ENCODE assay signal across 6 cellular contexts in genomic region chrX:121084247-121084646, GRCh38. TPM values are rescaled to one million over a fixed set of nuclear protein-coding genes. Genes with fewer than 3 reads are reported as not detected.
DNase-seq lines count a peak whose midpoint lies in the region; TF ChIP-seq lines count a peak whose summit lies in the region.
"Not testable (repeated sequence)": the region's sequence is repeated elsewhere in the genome, so short reads cannot be mapped to it uniquely, and the experiment has no call there.

No MANE protein-coding gene starts in this region.

- TF ChIP-seq CTCF in hepatocyte (IDR thresholded peaks at IDR 0.05; ENCODE audit: poor library complexity), result not testable (repeated sequence)

- H3K4me1 ChIP-seq in hepatocyte (ENCODE audit: insufficient read depth), result not testable (repeated sequence)

- not testable (repeated sequence) for H3K9me2 ChIP-seq in hepatocyte (replicated peaks; ENCODE audit: insufficient read depth)

- H3K36me3 ChIP-seq in hepatocyte (replicated peaks; ENCODE audit: insufficient read depth, low read depth), result not testable (repeated sequence)

- not testable (repeated sequence) for H2AFZ ChIP-seq in hepatocyte

- H3K27me3 ChIP-seq in hepatocyte, result not testable (repeated sequence)

- peak; percentile 78 for DNase-seq in DMS53 (lab: John Stamatoyannopoulos, UW)
- DNase-seq in NCI-H1092 treated with DMSO at 0.1 percent for 48 hours (lab: John Stamatoyannopoulos, UW), result peak; percentile 65
- DNase-seq in NCI-H2029 (lab: John Stamatoyannopoulos, UW), result peak; percentile 49
- peak; percentile 93 for DNase-seq in NCI-H748 (lab: John Stamatoyannopoulos, UW; ENCODE audit: unreplicated experiment)
- DNase-seq in NCI-H82 treated with DMSO at 0.1 percent for 48 hours (lab: John Stamatoyannopoulos, UW; ENCODE audit: unreplicated experiment), result peak; percentile 89
- DNase-seq in hepatocyte (ENCODE audit: low spot score), result not testable (repeated sequence)

- not testable (repeated sequence) for H3K4me3 ChIP-seq in hepatocyte

- WGBS in hepatocyte (ENCODE audit: low lambda C conversion rate, missing lambda C conversion rate), result 33% methylated on average over 2 of the region's 2 CpGs

- peak overlapping the region; percentile 40 for H3K27ac ChIP-seq in hepatocyte

- H4K20me1 ChIP-seq in hepatocyte (ENCODE audit: insufficient read depth, poor library complexity, severe bottlenecking), result not testable (repeated sequence)

- not testable (repeated sequence) for H3K4me2 ChIP-seq in hepatocyte

- H3K9me3 ChIP-seq in hepatocyte (ENCODE audit: low read depth), result not testable (repeated sequence)

- not testable (repeated sequence) for H3K79me2 ChIP-seq in hepatocyte

RNA-seq across cellular contexts. Expression of gene GLUD2, which starts 36.8 kb away (rescaled TPM):
- 12.6 and 15.2 TPM in 2 replicates for total RNA-seq in hepatocyte
- polyA plus RNA-seq in hepatocyte, result 3.0 and 4.4 TPM in 2 replicates
